15 cellular contexts compared by ENCODE assay signal in the genomic region with DNA sequence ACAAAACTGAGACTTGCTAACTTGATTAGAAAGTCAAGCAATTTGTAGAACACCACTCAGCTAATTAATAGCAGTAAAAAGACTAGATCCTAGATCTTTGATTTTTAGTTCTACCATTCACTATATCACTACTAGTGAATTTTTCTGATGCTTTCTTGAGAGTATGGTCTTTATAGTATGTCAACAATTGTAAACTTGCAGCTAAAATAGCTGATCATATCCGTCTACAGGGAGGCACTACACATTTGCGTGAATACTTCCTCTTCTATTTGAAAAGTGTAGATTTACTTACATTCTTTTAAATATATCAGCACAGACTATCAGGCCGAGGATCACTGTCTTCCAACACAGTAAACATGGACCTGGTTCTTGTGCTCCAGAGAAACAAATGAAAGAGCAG. TPM values are rescaled to one million over a fixed set of nuclear protein-coding genes. Genes with fewer than 3 reads are reported as not detected.
DNase-seq lines count a peak whose midpoint lies in the region; ATAC-seq, FAIRE-seq and TF ChIP-seq lines count a peak whose summit lies in the region.
"Had no signal": no experiment of that assay in that cellular context is flagged by ENCODE, and none has a peak within 500 bp of the region (broad histone marks: within the 10 kb centered on the region; RNA-seq: fewer than 3 reads in every experiment).

No MANE protein-coding gene starts in this region.

- no peaks in the 10 kb centered on the region for H3K9me1 ChIP-seq in K562 (ENCODE audit: control insufficient read depth, insufficient read depth, low read length)

- H3K36me3 ChIP-seq in OCI-LY3 (replicated peaks; ENCODE audit: low read depth, low read length) (no peaks in the 10 kb centered on the region), K562 (ENCODE audit: control insufficient read depth, insufficient read depth, low read length) (no peaks in the 10 kb centered on the region)
- H3K36me3 ChIP-seq: WERI-Rb-1 had no signal

- no peak for TF ChIP-seq RAD21 in K562 (CRISPR knock-in tag; conservative IDR thresholded peaks at IDR 0.05 in 1 of 2, IDR thresholded peaks at IDR 0.05 in 1 of 2)

- H3K79me2 ChIP-seq in OCI-LY3 (ENCODE audit: low read length), result no peaks in the 10 kb centered on the region
- H3K79me2 ChIP-seq in K562 (ENCODE audit: control insufficient read depth, insufficient read depth, low read length), result no peaks in the 10 kb centered on the region

- FAIRE-seq in K562 (lab: Jason Lieb, UNC), result no peak
- FAIRE-seq: D721Med had no signal

- H3K27me3 Mint-ChIP-seq in activated T-cell treated with anti-CD3 and anti-CD28 coated beads, Interleukin-2, amount 50 U/mL, for 4 hours (ENCODE audit: low read depth), result no peaks in the 10 kb centered on the region
- H3K27me3 Mint-ChIP-seq in stimulated activated naive CD8-positive, alpha-beta T cell treated with anti-CD3 and anti-CD28 coated beads, Interleukin-15, amount 100 ng/mL, for 72 hours, result no peaks in the 10 kb centered on the region

- peak overlapping the region; percentile 91 for H3K27ac ChIP-seq in OCI-LY3 (ENCODE audit: low read length)
- no peak overlapping the region for H3K27ac ChIP-seq in K562 (ENCODE audit: extremely low read depth, low read depth, low read length)
- H3K27ac ChIP-seq: WERI-Rb-1 had no signal

- H3K9me3 ChIP-seq in OCI-LY3 (ENCODE audit: insufficient read depth, low read length) (no peaks in the 10 kb centered on the region), K562 (replicated peaks; ENCODE audit: control insufficient read depth, insufficient read depth, low read depth, low read length) (no peaks in the 10 kb centered on the region)
- H3K9me3 ChIP-seq: SK-N-SH had no signal

- no peak for TF ChIP-seq EP300 in K562 (IDR thresholded peaks at IDR 0.05; ENCODE audit: low read length)

- H3K9ac ChIP-seq in OCI-LY3 (ENCODE audit: low read length), result peak overlapping the region; percentile 75
- no peak overlapping the region for H3K9ac ChIP-seq in K562 (ENCODE audit: insufficient read depth in 1 of 2, low read depth in 2 of 2, low read length in 2 of 2)
- H3K9ac ChIP-seq: SK-N-SH had no signal

- H3K4me1 ChIP-seq in OCI-LY3 (ENCODE audit: low read length) (peaks cover 59% of the 10 kb centered on the region), K562 (replicated peaks in 1 of 2; ENCODE audit: control insufficient read depth in 2 of 2, insufficient read depth in 2 of 2, low read length in 2 of 2) (no peaks in the 10 kb centered on the region)

- 25% methylated on average over 3 of the region's 3 CpGs for WGBS in K562 (ENCODE audit: insufficient coverage, low coverage, missing lambda C conversion rate)

- intact Hi-C loops in K562 (cut with micrococcal nuclease), result no loop called here

- DNase-seq in activated T-cell treated with anti-CD3 and anti-CD28 coated beads, Interleukin-2, amount 50 U/mL, for 4 hours, result no peak
- no peak for DNase-seq in activated T-cell treated with anti-CD3 and anti-CD28 coated beads for 4 hours
- no peak for DNase-seq in K562 (ENCODE audit: extremely low read depth in 1 of 4, low spot score in 3 of 4)
- DNase-seq in stimulated activated naive CD8-positive, alpha-beta T cell treated with anti-CD3 and anti-CD28 coated beads, Interleukin-15, amount 100 ng/mL, for 72 hours, result no peak
- no peak for DNase-seq in activated effector memory CD4-positive, alpha-beta T cell treated with anti-CD3 and anti-CD28 coated beads, Interleukin-2, amount 50 U/mL, for 16 hours
- DNase-seq: NCI-H146, NCI-H446 treated with DMSO at 0.1 percent for 48 hours, OCI-M1, SK-N-SH, WERI-Rb-1 had no signal

- no peak for TF ChIP-seq POLR2A in K562 (conservative IDR thresholded peaks at IDR 0.05)

- no peaks in the 10 kb centered on the region for H4K20me1 ChIP-seq in OCI-LY3 (ENCODE audit: insufficient read depth, low read length)
- no peaks in the 10 kb centered on the region for H4K20me1 ChIP-seq in K562 (replicated peaks; ENCODE audit: control insufficient read depth, insufficient read depth, low read length)

- H3K36me3 Mint-ChIP-seq in activated T-cell treated with anti-CD3 and anti-CD28 coated beads, Interleukin-2, amount 50 U/mL, for 4 hours (ENCODE audit: insufficient read depth), result no peaks in the 10 kb centered on the region

- peak overlapping the region; percentile 90 to 95 for H3K27ac Mint-ChIP-seq in stimulated activated naive CD8-positive, alpha-beta T cell treated with anti-CD3 and anti-CD28 coated beads, Interleukin-15, amount 100 ng/mL, for 72 hours

- in situ Hi-C loops in K562 (cut with MboI), result no loop called here

- peak overlapping the region; percentile 55 for H3K4me3 Mint-ChIP-seq in activated T-cell treated with anti-CD3 and anti-CD28 coated beads, Interleukin-2, amount 50 U/mL, for 4 hours
- peak overlapping the region; percentile 82 to 84 for H3K4me3 Mint-ChIP-seq in stimulated activated naive CD8-positive, alpha-beta T cell treated with anti-CD3 and anti-CD28 coated beads, Interleukin-15, amount 100 ng/mL, for 72 hours
- H3K4me3 Mint-ChIP-seq: neural crest cell had no signal

- CTCF ChIA-PET in K562 (lab: Yijun Ruan, JAX; ENCODE audit: low intra/inter-chr PET ratio), result no interaction called here

- H3K9me3 Mint-ChIP-seq in activated T-cell treated with anti-CD3 and anti-CD28 coated beads, Interleukin-2, amount 50 U/mL, for 4 hours, result no peaks in the 10 kb centered on the region
- H3K9me3 Mint-ChIP-seq in stimulated activated naive CD8-positive, alpha-beta T cell treated with anti-CD3 and anti-CD28 coated beads, Interleukin-15, amount 100 ng/mL, for 72 hours, result no peaks in the 10 kb centered on the region
- H3K9me3 Mint-ChIP-seq: neural crest cell had no signal

- no peak for ATAC-seq in activated T-cell treated with anti-CD3 and anti-CD28 coated beads, Interleukin-2, amount 50 U/mL, for 4 hours
- no peak for ATAC-seq in K562
- no peak for ATAC-seq in stimulated activated naive CD8-positive, alpha-beta T cell treated with anti-CD3 and anti-CD28 coated beads, Interleukin-15, amount 100 ng/mL, for 72 hours
- no peak for ATAC-seq in GM18858 (IDR thresholded peaks at IDR 0.05; ENCODE audit: unreplicated experiment)
- no peak for ATAC-seq in activated CD4-positive, CD25-positive, alpha-beta regulatory T cell treated with anti-CD3 and anti-CD28 coated beads, Interleukin-2, amount 50 U/mL, for 24 hours

- H3K4me3 ChIP-seq in OCI-LY3 (ENCODE audit: low read length), result peak overlapping the region; percentile 63
- H3K4me3 ChIP-seq in K562, result no peak overlapping the region

- BruUV-seq in K562 (replicated peaks; lab: Mats Ljungman, UMichigan), result no TSS peak

- TF ChIP-seq CTCF in OCI-LY3 (IDR thresholded peaks at IDR 0.05; ENCODE audit: low read depth, low read length) (no peak), K562 (IDR thresholded peaks at IDR 0.05 in 2 of 3, conservative IDR thresholded peaks at IDR 0.05 in 1 of 3; ENCODE audit: insufficient read depth in 2 of 3, low read depth in 1 of 3, low read length in 3 of 3) (no peak)

- POLR2A ChIA-PET in K562 (lab: Yijun Ruan, JAX), result interaction anchor here (1.5 kb wide), 1 partner anchor 10 kb away, joined by 9 read pairs; no protein-coding TSS in a partner anchor

- H3K4me2 ChIP-seq in OCI-LY3 (ENCODE audit: low read length) (peak overlapping the region; percentile 76), K562 (ENCODE audit: insufficient read depth, low read length) (no peak overlapping the region)
- H3K4me2 ChIP-seq: SK-N-SH had no signal

- H2AFZ ChIP-seq in OCI-LY3 (ENCODE audit: low read depth, low read length), result peak overlapping the region; percentile 58
- peak overlapping the region; percentile 18; the same call in 1 of the 2 replicates for H2AFZ ChIP-seq in K562 (ENCODE audit: low read depth, low read length)

- H3K27me3 ChIP-seq in OCI-LY3 (ENCODE audit: low read depth, low read length) (no peaks in the 10 kb centered on the region), K562 (ENCODE audit: control insufficient read depth in 2 of 2, insufficient read depth in 2 of 2, low read length in 2 of 2) (no peaks in the 10 kb centered on the region)

- H3K4me1 Mint-ChIP-seq in activated T-cell treated with anti-CD3 and anti-CD28 coated beads, Interleukin-2, amount 50 U/mL, for 4 hours (ENCODE audit: low read depth), result peaks cover 84% of the 10 kb centered on the region
- H3K4me1 Mint-ChIP-seq in stimulated activated naive CD8-positive, alpha-beta T cell treated with anti-CD3 and anti-CD28 coated beads, Interleukin-15, amount 100 ng/mL, for 72 hours, result peaks cover 90% of the 10 kb centered on the region
- H3K4me1 Mint-ChIP-seq: neural crest cell had no signal

TF ChIP-seq in K562, 482 proteins besides CTCF, POLR2A, EP300 and RAD21 (continues in another document):
- TF ChIP-seq ZNF24 (IDR thresholded peaks at IDR 0.05), result no peak
- no peak for TF ChIP-seq MAFG (tag; conservative IDR thresholded peaks at IDR 0.05)
- no peak for TF ChIP-seq ZNF764 (CRISPR knock-in tag; IDR thresholded peaks at IDR 0.05; ENCODE audit: low read depth)
- no peak for TF ChIP-seq MAFK (IDR thresholded peaks at IDR 0.05; ENCODE audit: low read length)
- no peak for TF ChIP-seq NR2C2 (CRISPR knock-in tag; IDR thresholded peaks at IDR 0.05)
- no peak for TF ChIP-seq NR2C2 (tag; IDR thresholded peaks at IDR 0.05)
- no peak for TF ChIP-seq XRCC3 (IDR thresholded peaks at IDR 0.05)
- no peak for TF ChIP-seq ZNF174 (CRISPR knock-in tag; IDR thresholded peaks at IDR 0.05)
- no peak for TF ChIP-seq HDAC3 (IDR thresholded peaks at IDR 0.05; ENCODE audit: borderline replicate concordance, partially characterized antibody)

RNA-seq across cellular contexts. Expression of a gene that starts 18.6 kb away (rescaled TPM):
- 100 to 1,000 TPM; 181 to 243 (median 224) TPM for total RNA-seq in activated T-cell treated with anti-CD3 and anti-CD28 coated beads, Interleukin-2, amount 50 U/mL, for 4 hours
- total RNA-seq in K562 (2011; cell fraction: chromatin; rRNA removed; ENCODE audit: low replicate concordance), result 30.9 and 123 TPM in 2 replicates
- total RNA-seq in K562 (2011; cell fraction: nucleolus; rRNA removed), result 20.2 and 42.1 TPM in 2 replicates
- total RNA-seq in K562 (2011; cell fraction: nucleoplasm; rRNA removed), result 71.2 and 74.3 TPM in 2 replicates
- 44.4 and 55.8 TPM in 2 replicates for total RNA-seq in K562 (2014; rRNA removed)
- 107 and 112 TPM in 2 replicates for total RNA-seq in K562 (2014; rRNA removed; fragmentation: Illumina TruSeq; extraction: Trizol)
- total RNA-seq in K562 (2015; rRNA removed; fragmentation: Illumina TruSeq; extraction: Trizol), result 95.3 and 105 TPM in 2 replicates
- 62.9 and 67.6 TPM in 2 replicates for total RNA-seq in K562 (2021)
- polyA plus RNA-seq in K562 (2011; rRNA removed), result 7.1 and 21.8 TPM in 2 replicates
- 3.1 and 12.6 TPM in 2 replicates for polyA plus RNA-seq in K562 (2011; cell fraction: cytosol; rRNA removed)
- polyA plus RNA-seq in K562 (2011; cell fraction: nucleus; rRNA removed), result 4.3 and 14.6 TPM in 2 replicates
- polyA plus RNA-seq in K562 (2012), result 41.4 and 61.2 TPM in 2 replicates
- 73.5 and 86.1 TPM in 2 replicates for polyA plus RNA-seq in K562 (2014; fragmentation: Illumina TruSeq; extraction: Trizol)
- 10 to 100 TPM; 38.8 to 65.1 TPM for polyA plus RNA-seq in K562 (2014; fragmentation: Nextera tagmentation; extraction: Ambion mirVana)
- polyA plus RNA-seq in K562 (2014; rRNA removed), result 49.1 and 51.1 TPM in 2 replicates
- polyA minus RNA-seq in K562 (2011; rRNA and poly(A)+ RNA removed), result 12.3 and 47.6 TPM in 2 replicates
- 5.2 and 12.3 TPM in 2 replicates for polyA minus RNA-seq in K562 (2011; cell fraction: cytosol; rRNA and poly(A)+ RNA removed)
- polyA minus RNA-seq in K562 (2011; cell fraction: nucleus; rRNA and poly(A)+ RNA removed), result 7.1 and 45.3 TPM in 2 replicates
- total RNA-seq: neural crest cell had no signal
